ENCODE assay signal across 9 cellular contexts in the genomic region with DNA sequence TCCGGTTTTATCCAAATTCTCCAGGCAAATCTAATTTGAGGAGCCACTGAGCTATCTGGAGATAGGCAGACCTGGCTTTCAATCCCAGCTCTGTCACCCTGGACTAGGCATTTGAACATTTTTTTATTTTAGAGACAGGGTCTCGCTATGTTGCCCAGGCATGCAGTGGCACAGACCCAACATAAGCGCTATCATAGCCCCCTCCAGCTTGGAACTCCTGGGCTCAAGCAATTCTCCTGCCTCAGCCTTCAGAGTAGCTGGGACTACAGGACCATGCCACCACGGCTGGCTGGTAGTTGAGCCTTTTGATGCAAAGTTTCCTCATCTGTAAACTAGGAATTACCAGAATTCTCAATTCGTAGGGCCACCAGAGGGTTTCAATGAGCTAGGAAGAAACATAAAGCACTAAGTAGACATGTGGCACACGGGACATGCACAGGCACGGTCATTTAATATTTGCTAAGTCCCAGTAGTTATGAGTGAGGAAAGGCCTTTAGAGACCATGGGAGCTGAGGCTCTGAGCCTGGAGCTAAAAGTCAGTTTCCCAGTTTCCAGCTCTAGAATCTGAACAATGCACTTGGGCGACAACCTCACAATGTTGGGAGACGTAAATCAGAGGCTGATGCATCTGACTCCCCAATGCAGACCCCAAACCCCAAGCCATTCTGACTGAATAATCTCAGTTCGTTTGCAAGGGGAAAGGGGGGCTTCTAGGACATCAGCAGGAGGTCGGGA.
DNase-seq lines count a peak whose midpoint lies in the region; ATAC-seq, FAIRE-seq and TF ChIP-seq lines count a peak whose summit lies in the region.
"Had no signal": no experiment of that assay in that cellular context is flagged by ENCODE, and none has a peak within 500 bp of the region (broad histone marks: within the 10 kb centered on the region; RNA-seq: fewer than 3 reads in every experiment).

No MANE protein-coding gene starts in this region.

- DNase-seq in LNCaP clone FGC (ENCODE audit: low read depth) (no peak), DMS153 (lab: John Stamatoyannopoulos, UW) (no peak), activated gamma-delta T cell (lab: John Stamatoyannopoulos, UW) (no peak), D721Med (ENCODE audit: insufficient read length, low spot score) (no peak)
- DNase-seq: NCI-H2029 had no signal

- H3K4me1 ChIP-seq in ACC112 (ENCODE audit: control insufficient read depth, insufficient read depth, low read length, unreplicated experiment), result peaks cover 33% of the 10 kb centered on the region
- H3K4me1 ChIP-seq in muscle layer of duodenum (ENCODE audit: control insufficient read depth in 1 of 2, insufficient read depth in 2 of 2, low read length in 2 of 2), result peaks cover 6 to 34% of the 10 kb centered on the region in 2 donors

- peaks cover 47% of the 10 kb centered on the region for H3K79me2 ChIP-seq in ACC112 (ENCODE audit: control insufficient read depth, insufficient read depth, low read length, unreplicated experiment)

- no peak overlapping the region for H2AFZ ChIP-seq in ACC112 (ENCODE audit: low read length, unreplicated experiment)

- H3K27me3 ChIP-seq in ACC112 (ENCODE audit: insufficient read depth, low read length), result no peaks in the 10 kb centered on the region
- H3K27me3 ChIP-seq in muscle layer of duodenum (ENCODE audit: low read depth, low read length), result no peaks in the 10 kb centered on the region

- peaks cover 74% of the 10 kb centered on the region for H3K36me3 Mint-ChIP-seq in dendritic cell treated with granulocyte-macrophage colony-stimulating factor and Interleukin-4, amounts not matched to agents 40 ng/mL and 50 ng/mL, for 4 days (ENCODE audit: low read depth)

- H3K9me3 Mint-ChIP-seq in dendritic cell treated with granulocyte-macrophage colony-stimulating factor and Interleukin-4, amounts not matched to agents 40 ng/mL and 50 ng/mL, for 4 days, result no peaks in the 10 kb centered on the region

- H3K4me3 Mint-ChIP-seq in dendritic cell treated with granulocyte-macrophage colony-stimulating factor and Interleukin-4, amounts not matched to agents 40 ng/mL and 50 ng/mL, for 4 days, result peak overlapping the region; percentile 90

- H3K27me3 Mint-ChIP-seq in dendritic cell treated with granulocyte-macrophage colony-stimulating factor and Interleukin-4, amounts not matched to agents 40 ng/mL and 50 ng/mL, for 4 days, result no peaks in the 10 kb centered on the region

- no peak for ATAC-seq in GM21528 (IDR thresholded peaks at IDR 0.05; ENCODE audit: low FRiP score, unreplicated experiment)

- H3K9me3 ChIP-seq in muscle layer of duodenum (ENCODE audit: control insufficient read depth in 1 of 2, low read length in 2 of 2), result no peaks in the 10 kb centered on the region

- H3K4me1 Mint-ChIP-seq in dendritic cell treated with granulocyte-macrophage colony-stimulating factor and Interleukin-4, amounts not matched to agents 40 ng/mL and 50 ng/mL, for 4 days (ENCODE audit: low read depth), result peaks cover 71% of the 10 kb centered on the region

- H3K27ac ChIP-seq in ACC112 (ENCODE audit: low read depth, low read length) (peak overlapping the region; percentile 55; the same call in 1 of the 2 replicates), muscle layer of duodenum (ENCODE audit: low read length) (peak overlapping the region; percentile 39)

- intact Hi-C loops in dendritic cell treated with granulocyte-macrophage colony-stimulating factor and Interleukin-4, amounts not matched to agents 40 ng/mL and 50 ng/mL, for 4 days (cut with micrococcal nuclease), result loop anchor here (2.0 to 5.0 kb wide), 2 partner anchors 23 to 41 kb away; a partner anchor contains a TSS

- H3K4me3 ChIP-seq in ACC112 (ENCODE audit: low read depth, low read length), result peak overlapping the region; percentile 94
- peak overlapping the region; percentile 75 for H3K4me3 ChIP-seq in LNCaP clone FGC (ENCODE audit: low read depth, low read length)
- H3K4me3 ChIP-seq in muscle layer of duodenum (ENCODE audit: low read depth in 1 of 2, low read length in 2 of 2), result peak overlapping the region; percentile 87 to 94

- no peak for TF ChIP-seq CTCF in LNCaP clone FGC (IDR thresholded peaks at IDR 0.05; ENCODE audit: control insufficient read depth, extremely low read depth, insufficient read depth)
- TF ChIP-seq CTCF in D721Med (IDR thresholded peaks at IDR 0.05; ENCODE audit: insufficient read depth, missing control alignments), result no peak

- peak overlapping the region; percentile 99 for H3K27ac Mint-ChIP-seq in dendritic cell treated with granulocyte-macrophage colony-stimulating factor and Interleukin-4, amounts not matched to agents 40 ng/mL and 50 ng/mL, for 4 days

- H3K36me3 ChIP-seq in ACC112 (ENCODE audit: insufficient read depth, low read length), result peaks cover 9% of the 10 kb centered on the region; the same call in 1 of the 2 replicates
- peaks cover 13 to 37% of the 10 kb centered on the region in 2 donors for H3K36me3 ChIP-seq in muscle layer of duodenum (ENCODE audit: control insufficient read depth in 1 of 2, insufficient read depth in 2 of 2, low read length in 2 of 2)

- no peak for FAIRE-seq in D721Med (lab: Jason Lieb, UNC)
